Comparison of ENCODE assay signal across 8 cellular contexts in genomic region chr16:81315271-81316175, GRCh38. TPM values are rescaled to one million over a fixed set of nuclear protein-coding genes. Genes with fewer than 3 reads are reported as not detected.
DNase-seq lines count a peak whose midpoint lies in the region; ATAC-seq and TF ChIP-seq lines count a peak whose summit lies in the region.

No MANE protein-coding gene starts in this region.

- H3K4me3 ChIP-seq in choroid plexus epithelial cell (ENCODE audit: low read depth, low read length) = peak overlapping the region; percentile 88

- peak; percentile 22 for ATAC-seq in GM21447 (IDR thresholded peaks at IDR 0.05; ENCODE audit: unreplicated experiment)
- ATAC-seq in left colon = peak; percentile 68

- peak; percentile 9 for TF ChIP-seq CTCF in choroid plexus epithelial cell (conservative IDR thresholded peaks at IDR 0.05; ENCODE audit: low read depth, low read length)

- intact Hi-C loops in left colon (cut with DNase I, micrococcal nuclease) = no loop called here

- peak; percentile 9 for DNase-seq in DMS114 treated with DMSO at 0.1 percent for 48 hours (lab: John Stamatoyannopoulos, UW; ENCODE audit: unreplicated experiment)
- peak; percentile 43 for DNase-seq in HuH-7.5 (ENCODE audit: low spot score)
- peak; percentile 17 for DNase-seq in activated CD4-positive, alpha-beta T cell treated with anti-CD3 and anti-CD28 coated beads for 1 hour
- DNase-seq in choroid plexus epithelial cell (ENCODE audit: low read depth) = peak; percentile 59
- DNase-seq in left colon = peak; percentile 65 to 78
- peak; percentile 56 to 64 for DNase-seq in stimulated activated CD4-positive, alpha-beta T cell treated with anti-CD3 and anti-CD28 coated beads, Interleukin-2, amount 100 ng/mL, for 24 hours
- no peak for DNase-seq in NCI-H2029 treated with DMSO at 0.1 percent for 48 hours (lab: John Stamatoyannopoulos, UW)

RNA-seq across cellular contexts. Expression of gene GAN, which starts 0.8 kb away (rescaled TPM):
- 10 to 100 TPM; 16.7 to 18.3 TPM for total RNA-seq in left colon
